ENCODE assay signal across 1 cellular context in genomic region chr9:37436540-37436939, GRCh38.
A peak's percentile ranks its signal among the peaks of the same experiment; 100 is the strongest.
TF ChIP-seq lines count a peak whose summit lies in the region.

No MANE protein-coding gene starts in this region.

TF ChIP-seq in K562, 482 proteins besides CTCF, POLR2A, EP300 and RAD21:
- no peak for TF ChIP-seq POLR2B (IDR thresholded peaks at IDR 0.05; ENCODE audit: low read depth, partially characterized antibody)
- TF ChIP-seq AFF1 (IDR thresholded peaks at IDR 0.05; ENCODE audit: low read depth in 1 of 2, partially characterized antibody in 2 of 2): no peak
- TF ChIP-seq SNAPC5 (CRISPR knock-in tag; IDR thresholded peaks at IDR 0.05): no peak
- no peak for TF ChIP-seq GABPB1 (CRISPR knock-in tag; IDR thresholded peaks at IDR 0.05)
- 0 out of 2 replicates have a peak, but pooled peaks have one; percentile 25 for TF ChIP-seq SUPT5H (IDR thresholded peaks at IDR 0.05)
- peak; percentile 27; the same call in 1 of the 2 replicates for TF ChIP-seq POLR2G (IDR thresholded peaks at IDR 0.05; ENCODE audit: low read depth, low read length)
- no peak for TF ChIP-seq TBL1XR1 (IDR thresholded peaks at IDR 0.05; ENCODE audit: low read length in 2 of 2)
TF ChIP-seq in K562: peak in this region for 2.
